9 cellular contexts compared by ENCODE assay signal in genomic region chr17:45852535-45853297, GRCh38. TPM values are rescaled to one million over a fixed set of nuclear protein-coding genes. Genes with fewer than 3 reads are reported as not detected.
DNase-seq lines count a peak whose midpoint lies in the region; ATAC-seq, FAIRE-seq and TF ChIP-seq lines count a peak whose summit lies in the region.
"Had no signal": no experiment of that assay in that cellular context is flagged by ENCODE, and none has a peak within 500 bp of the region (broad histone marks: within the 10 kb centered on the region; RNA-seq: fewer than 3 reads in every experiment).

No MANE protein-coding gene starts in this region.

- H3K27ac Mint-ChIP-seq in naive thymus-derived CD8-positive, alpha-beta T cell, result peak overlapping the region in 1 of 10 donors; percentile 7
- H3K27ac Mint-ChIP-seq: stimulated activated naive CD8-positive, alpha-beta T cell treated with anti-CD3 and anti-CD28 coated beads, Interleukin-15, Interleukin-2, amounts not matched to agents 100 ng/mL and 50 ng/mL, for 24 hours had no signal

- H3K79me2 ChIP-seq in endothelial cell of umbilical vein (ENCODE audit: control insufficient read depth, insufficient read depth, low read length), result no peaks in the 10 kb centered on the region

- H2AFZ ChIP-seq in endothelial cell of umbilical vein (ENCODE audit: low read depth, low read length), result no peak overlapping the region

- dilution Hi-C loops in endothelial cell of umbilical vein (cut with MboI; ENCODE audit: extremely low pct_ligation_motif_present, low sequenced_read_pairs), result no loop called here

- H3K4me1 ChIP-seq in endothelial cell of umbilical vein (ENCODE audit: control insufficient read depth, extremely low read depth, insufficient read depth, low read length) (no peaks in the 10 kb centered on the region), stomach (peaks cover 0 to 3% (median 0%) of the 10 kb centered on the region in 4 donors)

- peaks cover 0 to 4% (median 1%) of the 10 kb centered on the region in 4 donors for H3K4me1 Mint-ChIP-seq in naive thymus-derived CD8-positive, alpha-beta T cell

- TF ChIP-seq POLR2A in H54 (IDR thresholded peaks at IDR 0.05; ENCODE audit: low read depth, low read length) (no peak), endothelial cell of umbilical vein (IDR thresholded peaks at IDR 0.05; ENCODE audit: low read depth, low read length) (no peak), stomach (IDR thresholded peaks at IDR 0.05) (no peak)

- H3K27me3 ChIP-seq in endothelial cell of umbilical vein (ENCODE audit: control insufficient read depth in 2 of 2, insufficient read depth in 2 of 2, low read length in 2 of 2) (peaks cover 0 to 4% of the 10 kb centered on the region in 2 experiments), stomach (peaks cover 0 to 43% (median 14%) of the 10 kb centered on the region in 3 donors)

- POLR2A ChIA-PET in endothelial cell of umbilical vein (lab: Charles Lee), result no interaction called here
- POLR2A ChIA-PET in naive thymus-derived CD8-positive, alpha-beta T cell (lab: Charles Lee), result interaction anchor here (0.7 kb wide), 1 partner anchor 13 kb away, joined by 3 read pairs; no protein-coding TSS in a partner anchor

- no peak overlapping the region for H3K4me2 ChIP-seq in endothelial cell of umbilical vein (ENCODE audit: insufficient read depth, low read length)

- no peak for TF ChIP-seq EP300 in stomach (IDR thresholded peaks at IDR 0.05)

- CTCF ChIA-PET in endothelial cell of umbilical vein (lab: Charles Lee), result interaction anchor here (0.6 to 2.8 kb wide), 21 partner anchors 9 to 717 kb away, joined by 3 to 48 read pairs (median 5); partner anchors contain the start of gene ACBD4

- H3K9me1 ChIP-seq in endothelial cell of umbilical vein (replicated peaks; ENCODE audit: control insufficient read depth, extremely low read depth, insufficient read depth, low read length), result no peaks in the 10 kb centered on the region

- H3K27ac ChIP-seq in endothelial cell of umbilical vein (ENCODE audit: insufficient read depth, low read depth, low read length) (no peak overlapping the region), stomach (no peak overlapping the region)

- H4K20me1 ChIP-seq in endothelial cell of umbilical vein (replicated peaks; ENCODE audit: control insufficient read depth, extremely low read depth, insufficient read depth, low read length), result no peaks in the 10 kb centered on the region

- H3K9me3 Mint-ChIP-seq in naive thymus-derived CD8-positive, alpha-beta T cell, result peaks cover 0 to 6% (median 0%) of the 10 kb centered on the region in 9 donors
- H3K9me3 Mint-ChIP-seq: stimulated activated naive CD8-positive, alpha-beta T cell treated with anti-CD3 and anti-CD28 coated beads, Interleukin-15, Interleukin-2, amounts not matched to agents 100 ng/mL and 50 ng/mL, for 24 hours had no signal

- peaks cover 5 to 49% (median 18%) of the 10 kb centered on the region in 5 donors for H3K27me3 Mint-ChIP-seq in naive thymus-derived CD8-positive, alpha-beta T cell

- peaks cover 0 to 3% (median 0%) of the 10 kb centered on the region in 3 donors for H3K36me3 Mint-ChIP-seq in naive thymus-derived CD8-positive, alpha-beta T cell

- H3K9me3 ChIP-seq in endothelial cell of umbilical vein (replicated peaks; ENCODE audit: control insufficient read depth, insufficient read depth, low read length) (no peaks in the 10 kb centered on the region), stomach (no peaks in the 10 kb centered on the region)

- no peak overlapping the region for H3K4me3 Mint-ChIP-seq in naive thymus-derived CD8-positive, alpha-beta T cell
- H3K4me3 Mint-ChIP-seq: stimulated activated naive CD8-positive, alpha-beta T cell treated with anti-CD3 and anti-CD28 coated beads, Interleukin-15, Interleukin-2, amounts not matched to agents 100 ng/mL and 50 ng/mL, for 24 hours had no signal

- no peak overlapping the region for H3K9ac ChIP-seq in endothelial cell of umbilical vein (replicated peaks; ENCODE audit: extremely low read depth, insufficient read depth, low read length)

- peak; percentile 48 for DNase-seq in AG10803 (ENCODE audit: low read depth)
- DNase-seq in H54 (ENCODE audit: insufficient read length, low spot score), result peak; percentile 74
- peak; percentile 84 for DNase-seq in NCI-H69 (lab: John Stamatoyannopoulos, UW)
- DNase-seq in activated CD8-positive, alpha-beta memory T cell treated with anti-CD3 and anti-CD28 coated beads for 24 hours, result peak; percentile 84
- DNase-seq in endothelial cell of umbilical vein (ENCODE audit: low read depth, low spot score), result peak; percentile 44
- DNase-seq in naive thymus-derived CD8-positive, alpha-beta T cell, result peak; percentile 21 to 68 (median 47)
- DNase-seq in stomach, result peak; percentile 63
- no peak for DNase-seq in GOT3 (lab: John Stamatoyannopoulos, UW)

- WGBS in stomach, 5 donors, result 22 to 28% (median 25%) methylated on average over 11 to 12 of the region's 12 CpGs

- ATAC-seq in naive thymus-derived CD8-positive, alpha-beta T cell, result peak in 1 of 2 donors; percentile 54

- FAIRE-seq in H54 (lab: Jason Lieb, UNC), result no peak
- peak; percentile 88 for FAIRE-seq in endothelial cell of umbilical vein (lab: Jason Lieb, UNC)

- no peak overlapping the region for H3K4me3 ChIP-seq in AG10803 (ENCODE audit: low read length)
- no peak overlapping the region for H3K4me3 ChIP-seq in endothelial cell of umbilical vein (replicated peaks in 1 of 3; ENCODE audit: insufficient read depth in 1 of 3, low read depth in 1 of 3, low read length in 3 of 3)
- no peak overlapping the region for H3K4me3 ChIP-seq in stomach

- TF ChIP-seq CTCF in AG10803 (conservative IDR thresholded peaks at IDR 0.05; ENCODE audit: low read length), result peak; percentile 93
- TF ChIP-seq CTCF in endothelial cell of umbilical vein (IDR thresholded peaks at IDR 0.05; ENCODE audit: extremely low read depth in 1 of 2, insufficient read depth in 1 of 2, low read depth in 1 of 2, low read length in 2 of 2), result peak; percentile 76 to 91
- peak in 5 of 7 experiments; percentile 38 to 86 (median 76) for TF ChIP-seq CTCF in stomach (IDR thresholded peaks at IDR 0.05)

- intact Hi-C loops in endothelial cell of umbilical vein (cut with micrococcal nuclease) (loop anchor here (1.0 kb wide), 1 partner anchor 212 kb away; no protein-coding TSS in a partner anchor), stomach (cut with DNase I; ENCODE audit: low total_unique reads) (no loop called here)

- BruUV-seq in endothelial cell of umbilical vein (replicated peaks; lab: Mats Ljungman, UMichigan), result no TSS peak

- H3K36me3 ChIP-seq in endothelial cell of umbilical vein (ENCODE audit: control insufficient read depth in 2 of 2, extremely low read depth in 1 of 2, insufficient read depth in 2 of 2, low read length in 2 of 2), result no peaks in the 10 kb centered on the region
- H3K36me3 ChIP-seq in stomach, result no peaks in the 10 kb centered on the region

TF ChIP-seq in endothelial cell of umbilical vein, 7 proteins besides CTCF, POLR2A, EP300 and RAD21:
- TF ChIP-seq FOS (IDR thresholded peaks at IDR 0.05; ENCODE audit: borderline replicate concordance, insufficient read depth, low read length) (no peak), EZH2 (IDR thresholded peaks at IDR 0.05; ENCODE audit: borderline replicate concordance, low read depth, low read length, severe bottlenecking) (no peak), POLR2AphosphoS5 (IDR thresholded peaks at IDR 0.05; ENCODE audit: insufficient read depth, low read depth, low read length) (no peak), MYC (IDR thresholded peaks at IDR 0.05; ENCODE audit: low read depth, low read length) (no peak)
TF ChIP-seq in endothelial cell of umbilical vein: peak in this region for 0.

RNA-seq across cellular contexts. Expression of gene SPPL2C, which starts 8.0 kb away (rescaled TPM):
- total RNA-seq in endothelial cell of umbilical vein (not detected in 2 replicates), stomach (not detected)
- polyA plus RNA-seq in endothelial cell of umbilical vein (not detected in 2 replicates), stomach (not detected)
- polyA plus RNA-seq in endothelial cell of umbilical vein (2011; cell fraction: cytosol; rRNA removed), result not detected in 2 replicates
- not detected in 2 replicates for polyA plus RNA-seq in endothelial cell of umbilical vein (2011; cell fraction: nucleus; rRNA removed)
- polyA plus RNA-seq in endothelial cell of umbilical vein (2012), result not detected in 2 replicates
- not detected in 2 replicates for polyA minus RNA-seq in endothelial cell of umbilical vein
- polyA minus RNA-seq in endothelial cell of umbilical vein (2011; cell fraction: cytosol; rRNA and poly(A)+ RNA removed), result not detected
- not detected in 2 replicates for polyA minus RNA-seq in endothelial cell of umbilical vein (2011; cell fraction: nucleus; rRNA and poly(A)+ RNA removed)
- total RNA-seq in naive thymus-derived CD8-positive, alpha-beta T cell, result not detected
- not detected for polyA plus RNA-seq in naive thymus-derived CD8-positive, alpha-beta T cell

RNA-seq across cellular contexts. Expression of gene MAPT, which starts 41.6 kb away (rescaled TPM):
- total RNA-seq in endothelial cell of umbilical vein (0.16 and 0.51 TPM in 2 replicates), stomach (1 to 10 TPM in 3 of 5 donors, under 1 TPM in 1, not detected in 1; 0.72 to 3.5 (median 1.9) TPM)
- polyA plus RNA-seq in endothelial cell of umbilical vein (0.04 and 0.05 TPM in 2 replicates), stomach (1 to 10 TPM in 2 of 3 donors, under 1 TPM in 1; 0.44 to 4.1 (median 1.2) TPM)
- 0.08 and 0.27 TPM in 2 replicates for polyA plus RNA-seq in endothelial cell of umbilical vein (2011; cell fraction: cytosol; rRNA removed)
- polyA plus RNA-seq in endothelial cell of umbilical vein (2011; cell fraction: nucleus; rRNA removed), result 0.13 and 0.28 TPM in 2 replicates
- 0.36 and 0.95 TPM in 2 replicates for polyA plus RNA-seq in endothelial cell of umbilical vein (2012)
- 0.17 and 0.24 TPM in 2 replicates for polyA minus RNA-seq in endothelial cell of umbilical vein
- 1.3 TPM for polyA minus RNA-seq in endothelial cell of umbilical vein (2011; cell fraction: cytosol; rRNA and poly(A)+ RNA removed)
- 0.19 TPM in 1 of 2 replicates, not detected in the other for polyA minus RNA-seq in endothelial cell of umbilical vein (2011; cell fraction: nucleus; rRNA and poly(A)+ RNA removed)
- total RNA-seq in naive thymus-derived CD8-positive, alpha-beta T cell, result under 1 TPM; 0.69 to 0.86 TPM
- polyA plus RNA-seq in naive thymus-derived CD8-positive, alpha-beta T cell, result under 1 TPM; 0.14 to 0.33 (median 0.21) TPM
